7 cellular contexts compared by ENCODE assay signal in the genomic region with DNA sequence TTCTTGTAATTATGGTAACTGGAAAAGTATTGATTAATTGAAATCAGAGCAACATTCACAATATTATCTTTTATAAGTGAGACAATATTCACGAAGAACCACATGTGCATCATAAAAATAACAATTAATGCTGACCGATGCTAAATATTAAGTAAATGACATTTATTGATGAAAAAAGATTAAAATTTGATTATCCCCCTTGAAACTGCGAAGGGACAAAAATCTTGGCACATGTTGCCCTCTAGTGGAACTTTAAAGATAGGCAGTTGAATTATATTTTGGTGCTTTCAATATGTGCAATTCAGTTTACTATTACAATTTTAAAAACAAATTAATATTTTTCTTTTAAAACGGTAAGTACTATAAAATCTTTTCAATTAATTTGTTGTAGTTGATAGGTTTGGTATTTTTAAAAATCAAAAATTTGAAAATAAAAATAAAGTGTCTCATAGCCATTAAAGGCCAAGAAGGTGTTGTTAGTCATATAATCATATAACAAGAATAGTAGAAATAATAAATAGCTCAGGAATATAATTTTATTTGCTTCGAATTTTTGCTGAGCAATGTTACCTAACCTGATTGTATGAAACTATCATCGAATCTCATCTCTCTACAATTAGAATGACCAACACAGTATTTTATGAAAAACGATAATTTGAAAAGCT.
DNase-seq lines count a peak whose midpoint lies in the region; FAIRE-seq and TF ChIP-seq lines count a peak whose summit lies in the region.

No MANE protein-coding gene starts in this region.

- H3K27ac ChIP-seq in mammary epithelial cell (ENCODE audit: insufficient read depth, low read depth, low read length): no peak overlapping the region
- H3K27ac ChIP-seq in osteoblast (ENCODE audit: low read depth, low read length): no peak overlapping the region

- no peaks in the 10 kb centered on the region for H3K4me1 ChIP-seq in mammary epithelial cell (ENCODE audit: insufficient read depth, low read length)
- H3K4me1 ChIP-seq in osteoblast (ENCODE audit: insufficient read depth, low read length): no peaks in the 10 kb centered on the region

- dilution Hi-C loops in mammary epithelial cell (cut with HindIII; ENCODE audit: low sequenced_read_pairs): no loop called here

- H3K4me3 ChIP-seq in mammary epithelial cell (replicated peaks in 1 of 3; ENCODE audit: insufficient read depth in 1 of 3, low read depth in 2 of 3, low read length in 3 of 3) (no peak overlapping the region), osteoblast (ENCODE audit: insufficient read depth, low read length) (no peak overlapping the region)

- H3K9me3 ChIP-seq in mammary epithelial cell (replicated peaks; ENCODE audit: insufficient read depth, low read length): no peaks in the 10 kb centered on the region
- no peaks in the 10 kb centered on the region for H3K9me3 ChIP-seq in osteoblast (ENCODE audit: low read depth, low read length)

- TF ChIP-seq CTCF in mammary epithelial cell (conservative IDR thresholded peaks at IDR 0.05 in 1 of 2, IDR thresholded peaks at IDR 0.05 in 1 of 2; ENCODE audit: extremely low read depth in 1 of 2, insufficient read depth in 1 of 2, low read depth in 1 of 2, low read length in 2 of 2) (peak; percentile 66 to 67), osteoblast (IDR thresholded peaks at IDR 0.05; ENCODE audit: extremely low read depth, low read depth, low read length) (peak; percentile 66)

- no TSS peak for BruUV-seq in mammary epithelial cell (replicated peaks; lab: Mats Ljungman, UMichigan)

- no peaks in the 10 kb centered on the region for H4K20me1 ChIP-seq in mammary epithelial cell (ENCODE audit: insufficient read depth, low read length)
- no peaks in the 10 kb centered on the region for H4K20me1 ChIP-seq in osteoblast (ENCODE audit: insufficient read depth, low read length)

- no peaks in the 10 kb centered on the region for H3K27me3 Mint-ChIP-seq in T-helper 2 cell treated with Interferon-gamma antibody and Interleukin-4, amounts not matched to agents 5 μg/mL and 100 μg/mL, for 36 hours (ENCODE audit: low read depth)

- no peak overlapping the region for H3K4me2 ChIP-seq in mammary epithelial cell (ENCODE audit: insufficient read depth, low read depth, low read length)
- no peak overlapping the region for H3K4me2 ChIP-seq in osteoblast (ENCODE audit: insufficient read depth, low read length)

- CTCF ChIA-PET in mammary epithelial cell (lab: Charles Lee; ENCODE audit: low non-redundant PET): no interaction called here

- H3K36me3 ChIP-seq in mammary epithelial cell (ENCODE audit: insufficient read depth, low read length) (no peaks in the 10 kb centered on the region), osteoblast (ENCODE audit: insufficient read depth, low read length) (no peaks in the 10 kb centered on the region)

- peak; percentile 13 for DNase-seq in GM12892 (ENCODE audit: insufficient read length)
- DNase-seq in Kasumi-1 (lab: John Stamatoyannopoulos, UW): peak; percentile 32 to 64
- DNase-seq in mammary epithelial cell: no peak
- DNase-seq in osteoblast (ENCODE audit: insufficient read length, low spot score, missing footprints): peak; percentile 89
- no peak for DNase-seq in head of caudate nucleus
- DNase-seq in SHP77 treated with DMSO at 0.1 percent for 48 hours (lab: John Stamatoyannopoulos, UW): no peak
- no peak for DNase-seq in T-helper 2 cell treated with Interferon-gamma antibody and Interleukin-4, amounts not matched to agents 5 μg/mL and 100 μg/mL, for 36 hours (ENCODE audit: low spot score)

- TF ChIP-seq POLR2A in GM12892 (IDR thresholded peaks at IDR 0.05; ENCODE audit: low read depth, low read length): no peak

- intact Hi-C loops in mammary epithelial cell (cut with micrococcal nuclease) (loop anchor here (1.0 to 2.0 kb wide), 3 partner anchors 91 to 411 kb away; no protein-coding TSS in a partner anchor), head of caudate nucleus (cut with DNase I) (no loop called here)

- in situ Hi-C loops in mammary epithelial cell (cut with MboI; ENCODE audit: low sequenced_read_pairs in 2 of 2): loop anchor here (10.0 to 25.0 kb wide), 2 partner anchors 410 to 413 kb away; no protein-coding TSS in a partner anchor

- no peak overlapping the region for H3K27ac Mint-ChIP-seq in T-helper 2 cell treated with Interferon-gamma antibody and Interleukin-4, amounts not matched to agents 5 μg/mL and 100 μg/mL, for 36 hours

- 19% methylated on average over 7 of the region's 7 CpGs for WGBS in mammary epithelial cell (ENCODE audit: low coverage, missing lambda C conversion rate)

- no peaks in the 10 kb centered on the region for H3K36me3 Mint-ChIP-seq in T-helper 2 cell treated with Interferon-gamma antibody and Interleukin-4, amounts not matched to agents 5 μg/mL and 100 μg/mL, for 36 hours (ENCODE audit: low read depth)

- no peaks in the 10 kb centered on the region for H3K79me2 ChIP-seq in mammary epithelial cell (ENCODE audit: insufficient read depth, low read length)
- H3K79me2 ChIP-seq in osteoblast (ENCODE audit: insufficient read depth, low read length): no peaks in the 10 kb centered on the region

- H3K9me3 Mint-ChIP-seq in T-helper 2 cell treated with Interferon-gamma antibody and Interleukin-4, amounts not matched to agents 5 μg/mL and 100 μg/mL, for 36 hours: peaks cover 15% of the 10 kb centered on the region

- H3K9ac ChIP-seq in mammary epithelial cell (ENCODE audit: insufficient read depth, low read length): no peak overlapping the region

- H2AFZ ChIP-seq in mammary epithelial cell (ENCODE audit: low read depth, low read length) (no peak overlapping the region), osteoblast (ENCODE audit: low read length) (no peak overlapping the region)

- H3K27me3 ChIP-seq in mammary epithelial cell (ENCODE audit: insufficient read depth, low read length): no peaks in the 10 kb centered on the region
- no peaks in the 10 kb centered on the region for H3K27me3 ChIP-seq in osteoblast (ENCODE audit: insufficient read depth, low read length)

- H3K4me3 Mint-ChIP-seq in T-helper 2 cell treated with Interferon-gamma antibody and Interleukin-4, amounts not matched to agents 5 μg/mL and 100 μg/mL, for 36 hours: no peak overlapping the region

- FAIRE-seq in GM12892 (lab: Jason Lieb, UNC): no peak

- no peaks in the 10 kb centered on the region for H3K4me1 Mint-ChIP-seq in T-helper 2 cell treated with Interferon-gamma antibody and Interleukin-4, amounts not matched to agents 5 μg/mL and 100 μg/mL, for 36 hours (ENCODE audit: low read depth)

Comparison
In these comparisons a context has a peak if more than half of its experiments do, and no peak if none do; other contexts are left out.
1. DNase-seq: peak in GM12892 (single experiment), Kasumi-1 (2 of 2) and osteoblast (single experiment); none in mammary epithelial cell (single experiment), head of caudate nucleus (0 of 42), SHP77 treated with DMSO at 0.1 percent for 48 hours (single experiment) and T-helper 2 cell treated with Interferon-gamma antibody and Interleukin-4, amounts not matched to agents 5 μg/mL and 100 μg/mL, for 36 hours (single experiment).